1 cellular context compared by ENCODE assay signal in the genomic region with DNA sequence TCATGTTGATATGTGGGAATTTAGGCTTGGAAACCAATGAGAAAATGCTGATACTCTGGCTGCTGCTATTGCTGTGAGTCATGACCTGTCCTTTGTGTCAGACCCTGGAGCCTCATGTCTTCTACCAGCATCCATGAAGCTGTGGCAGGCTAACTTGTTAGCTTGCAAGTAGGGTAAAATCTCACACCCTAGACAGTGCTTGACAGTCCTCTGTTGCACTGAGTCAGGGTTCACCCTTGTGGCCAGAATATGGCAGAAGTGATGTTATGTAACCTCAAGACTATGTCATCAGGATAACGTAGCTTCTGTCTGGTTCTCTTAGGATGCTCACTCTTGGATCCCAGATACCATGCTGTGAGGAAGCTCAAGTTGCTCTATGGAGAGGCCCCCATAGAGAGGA.
TF ChIP-seq lines count a peak whose summit lies in the region.

No MANE protein-coding gene starts in this region.

TF ChIP-seq in SK-N-SH treated with all-trans-retinoic acid at 6 μM for 48 hours, 23 proteins besides CTCF, POLR2A, EP300 and RAD21 (continued from another document):
- TF ChIP-seq TSHZ2 (CRISPR knock-in tag; IDR thresholded peaks at IDR 0.05): no peak
- no peak for TF ChIP-seq ZNF8 (CRISPR knock-in tag; IDR thresholded peaks at IDR 0.05)
